In the genomic region with DNA sequence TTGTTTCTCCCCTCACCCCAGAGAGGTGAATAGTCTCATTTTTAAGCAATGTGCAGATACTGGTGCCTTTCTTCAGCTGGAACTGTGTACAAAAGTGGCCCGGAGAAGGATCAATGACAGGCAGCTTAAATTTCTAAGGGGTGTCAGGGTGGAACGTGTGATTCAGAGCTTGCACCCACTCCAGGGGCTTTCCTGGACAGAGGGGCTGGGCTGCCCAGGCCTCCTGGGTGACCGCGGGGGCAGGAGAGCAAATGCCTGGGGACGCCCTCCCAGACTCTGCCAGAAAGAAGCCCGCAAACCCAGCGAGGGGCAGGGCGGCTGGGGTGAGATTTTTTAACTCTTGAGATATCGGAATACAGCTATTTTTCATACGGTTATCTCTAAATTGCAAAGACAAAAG, we compare ENCODE assay signal across 12 cellular contexts. TPM values are rescaled to one million over a fixed set of nuclear protein-coding genes. Genes with fewer than 3 reads are reported as not detected.
A peak's percentile ranks its signal among the peaks of the same experiment; 100 is the strongest.
DNase-seq lines count a peak whose midpoint lies in the region; ATAC-seq and TF ChIP-seq lines count a peak whose summit lies in the region.
"Had no signal": no experiment of that assay in that cellular context is flagged by ENCODE, and none has a peak within 500 bp of the region (broad histone marks: within the 10 kb centered on the region; RNA-seq: fewer than 3 reads in every experiment).

No MANE protein-coding gene starts in this region.

- no peak for ATAC-seq in stimulated activated effector memory CD8-positive, alpha-beta T cell treated with anti-CD3 and anti-CD28 coated beads, Interleukin-12 subunit alpha, Interleukin-12 subunit beta, amount 100 ng/mL, for 72 hours
- no peak for ATAC-seq in HG03571 (IDR thresholded peaks at IDR 0.05; ENCODE audit: unreplicated experiment)

- no peak overlapping the region for H3K4me3 Mint-ChIP-seq in activated naive CD8-positive, alpha-beta T cell treated with anti-CD3 and anti-CD28 coated beads for 36 hours
- H3K4me3 Mint-ChIP-seq in mesothelial cell of epicardium, result no peak overlapping the region
- peak overlapping the region; percentile 32 for H3K4me3 Mint-ChIP-seq in stimulated activated effector memory CD8-positive, alpha-beta T cell treated with anti-CD3 and anti-CD28 coated beads, Interleukin-12 subunit alpha, Interleukin-12 subunit beta, amount 100 ng/mL, for 72 hours
- H3K4me3 Mint-ChIP-seq: memory B cell, WTC11 had no signal

- H3K4me1 Mint-ChIP-seq in activated naive CD8-positive, alpha-beta T cell treated with anti-CD3 and anti-CD28 coated beads for 36 hours, result peaks cover 56% of the 10 kb centered on the region
- H3K4me1 Mint-ChIP-seq in mesothelial cell of epicardium, result peaks cover 28% of the 10 kb centered on the region
- peaks cover 39% of the 10 kb centered on the region for H3K4me1 Mint-ChIP-seq in stimulated activated effector memory CD8-positive, alpha-beta T cell treated with anti-CD3 and anti-CD28 coated beads, Interleukin-12 subunit alpha, Interleukin-12 subunit beta, amount 100 ng/mL, for 72 hours

- no peak overlapping the region for H3K4me3 ChIP-seq in H7 (ENCODE audit: insufficient read depth, low read depth, low read length)
- H3K4me3 ChIP-seq: thoracic aorta had no signal

- DNase-seq in H7, result peak; percentile 55
- DNase-seq in activated naive CD8-positive, alpha-beta T cell treated with anti-CD3 and anti-CD28 coated beads for 36 hours, result peak; percentile 40
- DNase-seq in mesothelial cell of epicardium (ENCODE audit: low spot score in 2 of 2, unreplicated experiment in 2 of 2), result no peak
- DNase-seq in stimulated activated effector memory CD8-positive, alpha-beta T cell treated with anti-CD3 and anti-CD28 coated beads, Interleukin-12 subunit alpha, Interleukin-12 subunit beta, amount 100 ng/mL, for 72 hours (ENCODE audit: low spot score in 2 of 2), result no peak
- DNase-seq in T1000 (lab: John Stamatoyannopoulos, UW), result no peak
- DNase-seq in G401 (ENCODE audit: low spot score), result no peak
- no peak for DNase-seq in NCI-H1417 treated with DMSO at 0.1 percent for 48 hours (lab: John Stamatoyannopoulos, UW)
- DNase-seq: NCI-H748 treated with DMSO at 0.1 percent for 48 hours had no signal

- peaks cover 4% of the 10 kb centered on the region for H3K9me3 Mint-ChIP-seq in activated naive CD8-positive, alpha-beta T cell treated with anti-CD3 and anti-CD28 coated beads for 36 hours
- H3K9me3 Mint-ChIP-seq in mesothelial cell of epicardium, result peaks cover 8% of the 10 kb centered on the region
- peaks cover 3% of the 10 kb centered on the region for H3K9me3 Mint-ChIP-seq in stimulated activated effector memory CD8-positive, alpha-beta T cell treated with anti-CD3 and anti-CD28 coated beads, Interleukin-12 subunit alpha, Interleukin-12 subunit beta, amount 100 ng/mL, for 72 hours

- no peaks in the 10 kb centered on the region for H3K36me3 ChIP-seq in H7 (replicated peaks; ENCODE audit: control insufficient read depth, insufficient read depth, low read length)
- H3K36me3 ChIP-seq: thoracic aorta had no signal

- in situ Hi-C loops in G401 (cut with HindIII; ENCODE audit: low sequenced_read_pairs), result no loop called here

- H3K36me3 Mint-ChIP-seq in activated naive CD8-positive, alpha-beta T cell treated with anti-CD3 and anti-CD28 coated beads for 36 hours, result peaks cover 4% of the 10 kb centered on the region
- no peaks in the 10 kb centered on the region for H3K36me3 Mint-ChIP-seq in mesothelial cell of epicardium
- peaks cover 7% of the 10 kb centered on the region for H3K36me3 Mint-ChIP-seq in stimulated activated effector memory CD8-positive, alpha-beta T cell treated with anti-CD3 and anti-CD28 coated beads, Interleukin-12 subunit alpha, Interleukin-12 subunit beta, amount 100 ng/mL, for 72 hours
- H3K36me3 Mint-ChIP-seq: memory B cell, WTC11 had no signal

- TF ChIP-seq CTCF in mesothelial cell of epicardium (IDR thresholded peaks at IDR 0.05; ENCODE audit: unreplicated experiment), result no peak

- no peaks in the 10 kb centered on the region for H3K27me3 ChIP-seq in H7 (ENCODE audit: control insufficient read depth, insufficient read depth, low read length)

- no peaks in the 10 kb centered on the region for H3K27me3 Mint-ChIP-seq in activated naive CD8-positive, alpha-beta T cell treated with anti-CD3 and anti-CD28 coated beads for 36 hours
- H3K27me3 Mint-ChIP-seq in mesothelial cell of epicardium (ENCODE audit: low read depth), result no peaks in the 10 kb centered on the region
- H3K27me3 Mint-ChIP-seq: memory B cell had no signal

- peak overlapping the region; percentile 92 for H3K27ac Mint-ChIP-seq in activated naive CD8-positive, alpha-beta T cell treated with anti-CD3 and anti-CD28 coated beads for 36 hours
- H3K27ac Mint-ChIP-seq in mesothelial cell of epicardium, result peak overlapping the region; percentile 48
- peak overlapping the region; percentile 52 for H3K27ac Mint-ChIP-seq in stimulated activated effector memory CD8-positive, alpha-beta T cell treated with anti-CD3 and anti-CD28 coated beads, Interleukin-12 subunit alpha, Interleukin-12 subunit beta, amount 100 ng/mL, for 72 hours
- H3K27ac Mint-ChIP-seq: WTC11 had no signal

RNA-seq across cellular contexts. Expression of a gene that starts 36.0 kb away (rescaled TPM):
- total RNA-seq in H7 (2014; rRNA removed; shearing (Covaris generic)), result 49.2 and 64.3 TPM in 2 replicates
- 100 to 1,000 TPM; 395 to 400 TPM for total RNA-seq in activated naive CD8-positive, alpha-beta T cell treated with anti-CD3 and anti-CD28 coated beads for 36 hours
- 196 to 218 TPM (median 205 TPM) in 3 replicates for total RNA-seq in mesothelial cell of epicardium
- 98.1 and 101 TPM in 2 replicates for total RNA-seq in G401 (2014; rRNA removed; shearing (Covaris generic))

Comparison
In these comparisons a context has a peak if more than half of its experiments do, and no peak if none do; other contexts are left out.
1. DNase-seq: peak in H7 (single experiment) and activated naive CD8-positive, alpha-beta T cell treated with anti-CD3 and anti-CD28 coated beads for 36 hours (single experiment); none in mesothelial cell of epicardium (0 of 2), stimulated activated effector memory CD8-positive, alpha-beta T cell treated with anti-CD3 and anti-CD28 coated beads, Interleukin-12 subunit alpha, Interleukin-12 subunit beta, amount 100 ng/mL, for 72 hours (0 of 2), T1000 (single experiment), G401 (single experiment) and NCI-H1417 treated with DMSO at 0.1 percent for 48 hours (single experiment).
2. Peak in every context shown above with its lines, with median percentiles within 50 percentile points of each other: H3K27ac Mint-ChIP-seq.